10 cellular contexts compared by ENCODE assay signal in the genomic region with DNA sequence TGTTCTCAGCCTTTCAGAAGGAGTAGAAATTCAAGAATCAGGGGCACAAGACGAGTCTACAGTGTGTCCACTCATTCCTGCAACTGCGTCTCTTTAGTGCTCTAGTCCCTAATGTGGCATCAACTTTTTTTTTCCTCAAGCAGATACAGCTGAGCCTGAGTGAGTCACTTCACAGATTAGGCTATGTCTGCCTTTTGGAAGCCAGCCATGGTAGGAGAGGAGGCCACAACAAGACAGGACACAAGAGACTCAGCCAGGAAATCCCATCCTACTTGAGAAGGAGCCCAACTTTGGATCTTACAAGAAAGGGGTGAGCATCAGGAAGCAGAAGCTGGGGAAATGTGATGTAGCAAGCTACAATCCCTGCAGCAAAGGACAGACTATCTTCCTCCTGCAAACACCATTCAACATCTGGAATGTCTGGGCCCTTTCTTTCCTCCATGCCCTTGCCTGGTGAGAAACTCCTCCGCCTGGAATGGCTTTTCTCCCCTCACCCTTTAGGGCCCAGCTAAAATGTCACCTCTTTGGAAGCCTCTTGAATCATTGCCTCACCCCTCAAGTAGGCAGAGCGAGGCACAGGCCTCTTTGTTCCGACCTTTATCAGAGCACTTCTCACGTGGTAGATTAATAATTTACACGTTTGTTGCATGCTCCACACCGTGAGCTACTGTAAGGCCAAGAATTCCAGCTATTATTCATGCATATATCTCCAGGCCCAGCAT.
DNase-seq lines count a peak whose midpoint lies in the region; ATAC-seq, FAIRE-seq and TF ChIP-seq lines count a peak whose summit lies in the region.
"Had no signal": no experiment of that assay in that cellular context is flagged by ENCODE, and none has a peak within 500 bp of the region (broad histone marks: within the 10 kb centered on the region; RNA-seq: fewer than 3 reads in every experiment).

No MANE protein-coding gene starts in this region.

- TF ChIP-seq CTCF in HFFc6 (IDR thresholded peaks at IDR 0.05), result no peak
- no peak for TF ChIP-seq CTCF in body of pancreas (IDR thresholded peaks at IDR 0.05)
- no peak for TF ChIP-seq CTCF in kidney (IDR thresholded peaks at IDR 0.05; ENCODE audit: borderline replicate concordance, extremely low read depth, insufficient read depth)

- no peak overlapping the region; the same call in 1 of the 2 replicates for H3K27ac Mint-ChIP-seq in HFFc6
- H3K27ac Mint-ChIP-seq in activated T-helper 2 cell treated with anti-CD3 and anti-CD28 coated beads, Interferon-gamma antibody, Interleukin-2, Interleukin-4, amounts not matched to agents 10 μg/mL and 5 μg/mL and 100 μg/mL, durations not matched to agents 14 hours and 24 hours and 36 hours, result no peak overlapping the region

- H3K27ac ChIP-seq in body of pancreas (peak overlapping the region; percentile 59 to 83 (median 78)), kidney (ENCODE audit: low read depth in 2 of 2, low read length in 2 of 2) (peak overlapping the region; percentile 32 to 51)

- no peak overlapping the region for H3K4me3 Mint-ChIP-seq in HFFc6
- H3K4me3 Mint-ChIP-seq in activated T-helper 2 cell treated with anti-CD3 and anti-CD28 coated beads, Interferon-gamma antibody, Interleukin-2, Interleukin-4, amounts not matched to agents 10 μg/mL and 5 μg/mL and 100 μg/mL, durations not matched to agents 14 hours and 24 hours and 36 hours (ENCODE audit: low read depth), result no peak overlapping the region

- no peaks in the 10 kb centered on the region for H3K27me3 ChIP-seq in body of pancreas

- H3K36me3 Mint-ChIP-seq in HFFc6 (ENCODE audit: low read depth), result peaks cover 6% of the 10 kb centered on the region
- H3K36me3 Mint-ChIP-seq in activated T-helper 2 cell treated with anti-CD3 and anti-CD28 coated beads, Interferon-gamma antibody, Interleukin-2, Interleukin-4, amounts not matched to agents 10 μg/mL and 5 μg/mL and 100 μg/mL, durations not matched to agents 14 hours and 24 hours and 36 hours (ENCODE audit: low read depth), result no peaks in the 10 kb centered on the region

- DNase-seq in HFFc6 (peak; percentile 74), body of pancreas (peak; percentile 66 to 82 (median 76)), kidney (no peak), superior temporal gyrus (ENCODE audit: extremely low spot score) (peak; percentile 42), NCI-H187 (lab: John Stamatoyannopoulos, UW) (no peak), ecto neural progenitor cell (ENCODE audit: low spot score) (no peak)
- DNase-seq in activated T-helper 2 cell treated with anti-CD3 and anti-CD28 coated beads, Interferon-gamma antibody, Interleukin-2, Interleukin-4, amounts not matched to agents 10 μg/mL and 5 μg/mL and 100 μg/mL, durations not matched to agents 14 hours and 24 hours and 36 hours (ENCODE audit: low spot score), result no peak
- DNase-seq: NCI-H1417 treated with DMSO at 0.1 percent for 48 hours had no signal

- H3K9ac ChIP-seq in kidney (ENCODE audit: low read length in 2 of 2), result no peak overlapping the region

- H3K27me3 Mint-ChIP-seq in HFFc6 (ENCODE audit: insufficient read depth), result no peaks in the 10 kb centered on the region; the same call in 1 of the 2 replicates
- H3K27me3 Mint-ChIP-seq in activated T-helper 2 cell treated with anti-CD3 and anti-CD28 coated beads, Interferon-gamma antibody, Interleukin-2, Interleukin-4, amounts not matched to agents 10 μg/mL and 5 μg/mL and 100 μg/mL, durations not matched to agents 14 hours and 24 hours and 36 hours (ENCODE audit: low read depth), result peaks cover 2% of the 10 kb centered on the region

- 18 to 25% methylated on average over 8 of the region's 8 CpGs for WGBS in body of pancreas, 2 donors

- H3K4me3 ChIP-seq in body of pancreas (no peak overlapping the region), kidney (ENCODE audit: low read length in 2 of 2) (no peak overlapping the region)

- H3K9me3 ChIP-seq in body of pancreas (no peaks in the 10 kb centered on the region), kidney (ENCODE audit: control insufficient read depth in 1 of 2, low read length in 2 of 2) (no peaks in the 10 kb centered on the region)

- H3K9me3 Mint-ChIP-seq in HFFc6, result no peaks in the 10 kb centered on the region
- no peaks in the 10 kb centered on the region for H3K9me3 Mint-ChIP-seq in activated T-helper 2 cell treated with anti-CD3 and anti-CD28 coated beads, Interferon-gamma antibody, Interleukin-2, Interleukin-4, amounts not matched to agents 10 μg/mL and 5 μg/mL and 100 μg/mL, durations not matched to agents 14 hours and 24 hours and 36 hours

- TF ChIP-seq POLR2A in body of pancreas (IDR thresholded peaks at IDR 0.05), result no peak

- H3K4me1 Mint-ChIP-seq in HFFc6 (ENCODE audit: low read depth), result peaks cover 16% of the 10 kb centered on the region
- H3K4me1 Mint-ChIP-seq in activated T-helper 2 cell treated with anti-CD3 and anti-CD28 coated beads, Interferon-gamma antibody, Interleukin-2, Interleukin-4, amounts not matched to agents 10 μg/mL and 5 μg/mL and 100 μg/mL, durations not matched to agents 14 hours and 24 hours and 36 hours (ENCODE audit: low read depth), result no peaks in the 10 kb centered on the region

- ATAC-seq in body of pancreas (peak; percentile 99), HG03175 (IDR thresholded peaks at IDR 0.05; ENCODE audit: unreplicated experiment) (no peak)

- peaks cover 25% of the 10 kb centered on the region for H3K4me1 ChIP-seq in body of pancreas
- peaks cover 7 to 15% of the 10 kb centered on the region in 2 donors for H3K4me1 ChIP-seq in kidney (ENCODE audit: control insufficient read depth in 1 of 2, insufficient read depth in 1 of 2, low read depth in 1 of 2, low read length in 2 of 2)

- intact Hi-C loops in body of pancreas (cut with DNase I) (no loop called here), kidney (cut with DNase I) (no loop called here)
- intact Hi-C loops in activated T-helper 2 cell treated with anti-CD3 and anti-CD28 coated beads, Interferon-gamma antibody, Interleukin-2, Interleukin-4, amounts not matched to agents 10 μg/mL and 5 μg/mL and 100 μg/mL, durations not matched to agents 14 hours and 24 hours and 36 hours (cut with micrococcal nuclease), result no loop called here

- H3K36me3 ChIP-seq in body of pancreas (replicated peaks in 1 of 2; ENCODE audit: insufficient read depth in 1 of 2, low read depth in 2 of 2) (no peaks in the 10 kb centered on the region), kidney (ENCODE audit: control insufficient read depth in 1 of 2, insufficient read depth in 2 of 2, low read length in 2 of 2) (peaks cover 0 to 2% of the 10 kb centered on the region in 2 donors)

- FAIRE-seq in kidney (lab: Jason Lieb, UNC), result no peak
- FAIRE-seq: TTC549 had no signal

Comparison
In these comparisons a context has a peak if more than half of its experiments do, and no peak if none do; other contexts are left out.
1. DNase-seq: peak in HFFc6 (single experiment), body of pancreas (4 of 4) and superior temporal gyrus (single experiment); none in kidney (single experiment), NCI-H187 (0 of 2), activated T-helper 2 cell treated with anti-CD3 and anti-CD28 coated beads, Interferon-gamma antibody, Interleukin-2, Interleukin-4, amounts not matched to agents 10 μg/mL and 5 μg/mL and 100 μg/mL, durations not matched to agents 14 hours and 24 hours and 36 hours (single experiment) and ecto neural progenitor cell (single experiment).